In the genomic region with DNA sequence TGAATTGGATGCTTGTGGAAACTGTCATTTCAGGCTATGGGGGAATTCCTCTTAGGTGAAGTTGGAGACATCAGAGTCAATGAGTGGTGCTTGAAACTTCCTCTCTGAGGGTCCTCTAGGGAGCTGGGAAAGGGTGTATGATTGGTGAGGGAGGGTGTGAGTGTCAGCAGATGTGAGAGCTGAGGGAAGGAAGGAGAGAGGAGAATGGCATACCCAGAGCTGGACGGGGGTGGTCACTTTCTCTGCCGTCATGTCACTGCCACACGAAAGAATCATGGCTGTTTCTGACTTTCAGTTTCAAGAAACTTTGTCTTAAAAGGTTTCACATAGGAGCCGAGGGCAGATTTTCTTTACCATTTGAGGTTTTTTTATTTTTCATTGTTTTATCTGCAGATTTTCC, we compare ENCODE assay signal across 13 cellular contexts.
DNase-seq lines count a peak whose midpoint lies in the region; ATAC-seq and TF ChIP-seq lines count a peak whose summit lies in the region.
"Had no signal": no experiment of that assay in that cellular context is flagged by ENCODE, and none has a peak within 500 bp of the region (broad histone marks: within the 10 kb centered on the region; RNA-seq: fewer than 3 reads in every experiment).

No MANE protein-coding gene starts in this region.

- peak; percentile 29 for ATAC-seq in GM19351 (IDR thresholded peaks at IDR 0.05; ENCODE audit: unreplicated experiment)
- peak; percentile 32 for ATAC-seq in HG03378 (IDR thresholded peaks at IDR 0.05; ENCODE audit: unreplicated experiment)
- ATAC-seq in central memory CD8-positive, alpha-beta T cell (replicated peaks; ENCODE audit: extremely low read depth, poor library complexity, severe bottlenecking): peak; percentile 24
- ATAC-seq in HG03159 (IDR thresholded peaks at IDR 0.05; ENCODE audit: unreplicated experiment): no peak
- ATAC-seq: sciatic nerve had no signal

- no peak overlapping the region for H3K27ac ChIP-seq in substantia nigra (ENCODE audit: low read depth, low read length, poor library complexity, severe bottlenecking)

- no peaks in the 10 kb centered on the region for H3K9me3 Mint-ChIP-seq in central memory CD8-positive, alpha-beta T cell

- DNase-seq in GM12864 (ENCODE audit: low read depth) (no peak), DMS114 treated with DMSO at 0.1 percent for 48 hours (lab: John Stamatoyannopoulos, UW; ENCODE audit: unreplicated experiment) (no peak), substantia nigra (lab: John Stamatoyannopoulos, UW) (no peak), EL (no peak)
- DNase-seq in central memory CD8-positive, alpha-beta T cell (ENCODE audit: low spot score in 2 of 2): no peak
- DNase-seq: activated CD4-positive, alpha-beta T cell treated with anti-CD3 and anti-CD28 coated beads for 4 hours; COR-L47; NCI-H2029 treated with DMSO at 0.1 percent for 48 hours; SW 1271 had no signal

- peaks cover 10% of the 10 kb centered on the region for H3K36me3 Mint-ChIP-seq in central memory CD8-positive, alpha-beta T cell (ENCODE audit: insufficient read depth)

- H3K4me3 Mint-ChIP-seq in central memory CD8-positive, alpha-beta T cell: peak overlapping the region; percentile 11

- H3K4me3 ChIP-seq in GM12864 (ENCODE audit: low read depth, low read length): peak overlapping the region; percentile 24

- H3K27ac Mint-ChIP-seq in central memory CD8-positive, alpha-beta T cell (ENCODE audit: low read depth): no peak overlapping the region

- peaks cover 10% of the 10 kb centered on the region for H3K4me1 Mint-ChIP-seq in central memory CD8-positive, alpha-beta T cell

- no peaks in the 10 kb centered on the region for H3K27me3 Mint-ChIP-seq in central memory CD8-positive, alpha-beta T cell

- no peak for TF ChIP-seq CTCF in GM12864 (IDR thresholded peaks at IDR 0.05; ENCODE audit: low read depth, low read length, missing control alignments)
